Comparison of ENCODE assay signal across 1 cellular context in the genomic region with DNA sequence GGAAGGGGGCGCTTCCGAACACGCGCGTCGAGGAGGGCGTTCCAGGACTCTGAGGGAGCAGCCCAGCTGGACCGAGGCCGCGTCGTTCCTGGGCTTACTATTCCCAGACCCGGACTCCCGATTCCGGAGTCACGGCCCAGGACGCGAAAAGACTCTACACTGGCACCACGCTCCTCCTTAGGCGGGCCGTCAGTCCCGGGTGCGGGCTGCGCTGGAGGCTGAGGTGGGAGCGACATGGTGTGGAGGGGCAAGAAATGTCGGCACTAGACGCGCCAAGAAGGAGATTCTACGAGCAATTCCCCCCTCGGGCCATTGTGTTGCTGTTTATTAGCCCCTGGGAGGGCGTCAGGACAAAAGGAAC.
TF ChIP-seq lines count a peak whose summit lies in the region.

No MANE protein-coding gene starts in this region.

TF ChIP-seq in HEK293, 187 proteins besides CTCF, POLR2A, EP300 and RAD21 (continued from another document):
- TF ChIP-seq, protein P1, sequence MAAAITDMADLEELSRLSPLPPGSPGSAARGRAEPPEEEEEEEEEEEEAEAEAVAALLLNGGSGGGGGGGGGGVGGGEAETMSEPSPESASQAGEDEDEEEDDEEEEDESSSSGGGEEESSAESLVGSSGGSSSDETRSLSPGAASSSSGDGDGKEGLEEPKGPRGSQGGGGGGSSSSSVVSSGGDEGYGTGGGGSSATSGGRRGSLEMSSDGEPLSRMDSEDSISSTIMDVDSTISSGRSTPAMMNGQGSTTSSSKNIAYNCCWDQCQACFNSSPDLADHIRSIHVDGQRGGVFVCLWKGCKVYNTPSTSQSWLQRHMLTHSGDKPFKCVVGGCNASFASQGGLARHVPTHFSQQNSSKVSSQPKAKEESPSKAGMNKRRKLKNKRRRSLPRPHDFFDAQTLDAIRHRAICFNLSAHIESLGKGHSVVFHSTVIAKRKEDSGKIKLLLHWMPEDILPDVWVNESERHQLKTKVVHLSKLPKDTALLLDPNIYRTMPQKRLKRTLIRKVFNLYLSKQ (tag by site-specific recombination; IDR thresholded peaks at IDR 0.05; ENCODE audit: borderline replicate concordance) = no peak
- TF ChIP-seq, protein P2, sequence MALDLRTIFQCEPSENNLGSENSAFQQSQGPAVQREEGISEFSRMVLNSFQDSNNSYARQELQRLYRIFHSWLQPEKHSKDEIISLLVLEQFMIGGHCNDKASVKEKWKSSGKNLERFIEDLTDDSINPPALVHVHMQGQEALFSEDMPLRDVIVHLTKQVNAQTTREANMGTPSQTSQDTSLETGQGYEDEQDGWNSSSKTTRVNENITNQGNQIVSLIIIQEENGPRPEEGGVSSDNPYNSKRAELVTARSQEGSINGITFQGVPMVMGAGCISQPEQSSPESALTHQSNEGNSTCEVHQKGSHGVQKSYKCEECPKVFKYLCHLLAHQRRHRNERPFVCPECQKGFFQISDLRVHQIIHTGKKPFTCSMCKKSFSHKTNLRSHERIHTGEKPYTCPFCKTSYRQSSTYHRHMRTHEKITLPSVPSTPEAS (tag by site-specific recombination; IDR thresholded peaks at IDR 0.05) = no peak
- TF ChIP-seq ZNF292 (tag by site-specific recombination; IDR thresholded peaks at IDR 0.05; ENCODE audit: borderline replicate concordance, low read depth) (no peak), ZNF2 (tag by site-specific recombination; IDR thresholded peaks at IDR 0.05) (peak; percentile 16; the same call in 1 of the 2 replicates), ZBTB17 (tag by site-specific recombination; IDR thresholded peaks at IDR 0.05) (peak; percentile 36), ZNF624 (tag by site-specific recombination; IDR thresholded peaks at IDR 0.05) (no peak), ZNF211 (tag by site-specific recombination; IDR thresholded peaks at IDR 0.05; ENCODE audit: low read depth) (no peak), ZNF394 (tag by site-specific recombination; IDR thresholded peaks at IDR 0.05; ENCODE audit: borderline replicate concordance) (no peak), ZNF354C (tag by site-specific recombination; IDR thresholded peaks at IDR 0.05; ENCODE audit: borderline replicate concordance, low read depth) (no peak), ZNF776 (tag by site-specific recombination; IDR thresholded peaks at IDR 0.05; ENCODE audit: borderline replicate concordance) (no peak), ZNF596 (tag by site-specific recombination; IDR thresholded peaks at IDR 0.05) (no peak), ZNF501 (tag by site-specific recombination; IDR thresholded peaks at IDR 0.05) (0 out of 2 replicates have a peak, but pooled peaks have one; percentile 29), ZNF600 (tag by site-specific recombination; IDR thresholded peaks at IDR 0.05) (peak; percentile 59), ZNF664 (tag by site-specific recombination; IDR thresholded peaks at IDR 0.05) (no peak), ZNF174 (tag by site-specific recombination; IDR thresholded peaks at IDR 0.05) (no peak), ZNF549 (tag by site-specific recombination; IDR thresholded peaks at IDR 0.05) (no peak), ZNF114 (tag by site-specific recombination; IDR thresholded peaks at IDR 0.05) (no peak)
- TF ChIP-seq, protein P3, sequence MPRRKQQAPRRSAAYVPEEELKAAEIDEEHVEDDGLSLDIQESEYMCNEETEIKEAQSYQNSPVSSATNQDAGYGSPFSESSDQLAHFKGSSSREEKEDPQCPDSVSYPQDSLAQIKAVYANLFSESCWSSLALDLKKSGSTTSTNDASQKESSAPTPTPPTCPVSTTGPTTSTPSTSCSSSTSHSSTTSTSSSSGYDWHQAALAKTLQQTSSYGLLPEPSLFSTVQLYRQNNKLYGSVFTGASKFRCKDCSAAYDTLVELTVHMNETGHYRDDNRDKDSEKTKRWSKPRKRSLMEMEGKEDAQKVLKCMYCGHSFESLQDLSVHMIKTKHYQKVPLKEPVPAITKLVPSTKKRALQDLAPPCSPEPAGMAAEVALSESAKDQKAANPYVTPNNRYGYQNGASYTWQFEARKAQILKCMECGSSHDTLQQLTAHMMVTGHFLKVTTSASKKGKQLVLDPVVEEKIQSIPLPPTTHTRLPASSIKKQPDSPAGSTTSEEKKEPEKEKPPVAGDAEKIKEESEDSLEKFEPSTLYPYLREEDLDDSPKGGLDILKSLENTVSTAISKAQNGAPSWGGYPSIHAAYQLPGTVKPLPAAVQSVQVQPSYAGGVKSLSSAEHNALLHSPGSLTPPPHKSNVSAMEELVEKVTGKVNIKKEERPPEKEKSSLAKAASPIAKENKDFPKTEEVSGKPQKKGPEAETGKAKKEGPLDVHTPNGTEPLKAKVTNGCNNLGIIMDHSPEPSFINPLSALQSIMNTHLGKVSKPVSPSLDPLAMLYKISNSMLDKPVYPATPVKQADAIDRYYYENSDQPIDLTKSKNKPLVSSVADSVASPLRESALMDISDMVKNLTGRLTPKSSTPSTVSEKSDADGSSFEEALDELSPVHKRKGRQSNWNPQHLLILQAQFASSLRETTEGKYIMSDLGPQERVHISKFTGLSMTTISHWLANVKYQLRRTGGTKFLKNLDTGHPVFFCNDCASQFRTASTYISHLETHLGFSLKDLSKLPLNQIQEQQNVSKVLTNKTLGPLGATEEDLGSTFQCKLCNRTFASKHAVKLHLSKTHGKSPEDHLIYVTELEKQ (tag by site-specific recombination; IDR thresholded peaks at IDR 0.05; ENCODE audit: borderline replicate concordance) = no peak
- TF ChIP-seq, protein P4, sequence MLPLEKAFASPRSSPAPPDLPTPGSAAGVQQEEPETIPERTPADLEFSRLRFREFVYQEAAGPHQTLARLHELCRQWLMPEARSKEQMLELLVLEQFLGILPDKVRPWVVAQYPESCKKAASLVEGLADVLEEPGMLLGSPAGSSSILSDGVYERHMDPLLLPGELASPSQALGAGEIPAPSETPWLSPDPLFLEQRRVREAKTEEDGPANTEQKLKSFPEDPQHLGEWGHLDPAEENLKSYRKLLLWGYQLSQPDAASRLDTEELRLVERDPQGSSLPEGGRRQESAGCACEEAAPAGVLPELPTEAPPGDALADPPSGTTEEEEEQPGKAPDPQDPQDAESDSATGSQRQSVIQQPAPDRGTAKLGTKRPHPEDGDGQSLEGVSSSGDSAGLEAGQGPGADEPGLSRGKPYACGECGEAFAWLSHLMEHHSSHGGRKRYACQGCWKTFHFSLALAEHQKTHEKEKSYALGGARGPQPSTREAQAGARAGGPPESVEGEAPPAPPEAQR (tag by site-specific recombination; IDR thresholded peaks at IDR 0.05) = no peak
- TF ChIP-seq, protein P5, sequence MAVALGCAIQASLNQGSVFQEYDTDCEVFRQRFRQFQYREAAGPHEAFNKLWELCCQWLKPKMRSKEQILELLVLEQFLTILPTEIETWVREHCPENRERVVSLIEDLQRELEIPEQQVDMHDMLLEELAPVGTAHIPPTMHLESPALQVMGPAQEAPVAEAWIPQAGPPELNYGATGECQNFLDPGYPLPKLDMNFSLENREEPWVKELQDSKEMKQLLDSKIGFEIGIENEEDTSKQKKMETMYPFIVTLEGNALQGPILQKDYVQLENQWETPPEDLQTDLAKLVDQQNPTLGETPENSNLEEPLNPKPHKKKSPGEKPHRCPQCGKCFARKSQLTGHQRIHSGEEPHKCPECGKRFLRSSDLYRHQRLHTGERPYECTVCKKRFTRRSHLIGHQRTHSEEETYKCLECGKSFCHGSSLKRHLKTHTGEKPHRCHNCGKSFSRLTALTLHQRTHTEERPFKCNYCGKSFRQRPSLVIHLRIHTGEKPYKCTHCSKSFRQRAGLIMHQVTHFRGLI (tag by site-specific recombination; IDR thresholded peaks at IDR 0.05) = no peak
- TF ChIP-seq, protein P6, sequence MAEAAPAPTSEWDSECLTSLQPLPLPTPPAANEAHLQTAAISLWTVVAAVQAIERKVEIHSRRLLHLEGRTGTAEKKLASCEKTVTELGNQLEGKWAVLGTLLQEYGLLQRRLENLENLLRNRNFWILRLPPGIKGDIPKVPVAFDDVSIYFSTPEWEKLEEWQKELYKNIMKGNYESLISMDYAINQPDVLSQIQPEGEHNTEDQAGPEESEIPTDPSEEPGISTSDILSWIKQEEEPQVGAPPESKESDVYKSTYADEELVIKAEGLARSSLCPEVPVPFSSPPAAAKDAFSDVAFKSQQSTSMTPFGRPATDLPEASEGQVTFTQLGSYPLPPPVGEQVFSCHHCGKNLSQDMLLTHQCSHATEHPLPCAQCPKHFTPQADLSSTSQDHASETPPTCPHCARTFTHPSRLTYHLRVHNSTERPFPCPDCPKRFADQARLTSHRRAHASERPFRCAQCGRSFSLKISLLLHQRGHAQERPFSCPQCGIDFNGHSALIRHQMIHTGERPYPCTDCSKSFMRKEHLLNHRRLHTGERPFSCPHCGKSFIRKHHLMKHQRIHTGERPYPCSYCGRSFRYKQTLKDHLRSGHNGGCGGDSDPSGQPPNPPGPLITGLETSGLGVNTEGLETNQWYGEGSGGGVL (tag by site-specific recombination; IDR thresholded peaks at IDR 0.05) = peak; percentile 49
